In the genomic region with DNA sequence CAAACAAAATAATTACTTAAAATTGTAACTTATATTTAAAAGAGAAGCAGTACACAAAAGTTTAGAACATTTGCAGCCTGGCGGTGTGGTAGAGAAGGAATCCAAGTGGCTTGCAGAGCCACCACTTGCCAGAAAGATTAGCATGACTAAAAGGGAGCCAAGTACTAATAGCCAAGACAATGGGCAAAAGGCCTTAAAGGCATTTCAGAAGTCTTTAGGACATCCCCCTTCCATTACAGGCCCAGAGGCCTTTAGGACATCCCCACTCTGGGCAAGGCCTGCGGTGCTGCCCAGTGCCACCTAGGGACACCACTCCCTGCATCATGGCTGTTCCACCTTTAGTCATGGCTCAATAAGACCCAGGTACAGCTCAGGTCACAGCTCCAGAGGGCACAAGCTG, we compare ENCODE assay signal across 1 cellular context.
TF ChIP-seq lines count a peak whose summit lies in the region.

No MANE protein-coding gene starts in this region.

TF ChIP-seq in H1, 55 proteins besides CTCF, POLR2A, EP300 and RAD21 (continued from another document):
- TF ChIP-seq TCF12 (IDR thresholded peaks at IDR 0.05; ENCODE audit: low read depth, low read length) (no peak), PHF8 (conservative IDR thresholded peaks at IDR 0.05; ENCODE audit: low read depth, low read length) (no peak), RFX5 (IDR thresholded peaks at IDR 0.05; ENCODE audit: borderline replicate concordance, low read depth, low read length) (no peak), EZH2 (IDR thresholded peaks at IDR 0.05; ENCODE audit: low read depth, low read length, severe bottlenecking) (no peak), SUZ12 (IDR thresholded peaks at IDR 0.05; ENCODE audit: low read length) (no peak), BRCA1 (IDR thresholded peaks at IDR 0.05; ENCODE audit: low read depth, low read length) (no peak), BCL11A (IDR thresholded peaks at IDR 0.05; ENCODE audit: low read depth in 2 of 2, low read length in 2 of 2) (no peak), CBX8 (IDR thresholded peaks at IDR 0.05; ENCODE audit: borderline replicate concordance, low read depth, low read length) (no peak), ASH2L (IDR thresholded peaks at IDR 0.05; ENCODE audit: low read length) (no peak), NANOG (IDR thresholded peaks at IDR 0.05; ENCODE audit: insufficient read depth, low read depth, low read length, poor library complexity, severe bottlenecking) (no peak), TAF7 (optimal IDR thresholded peaks at IDR 0.05; ENCODE audit: borderline replicate concordance, low read depth, low read length) (no peak), HDAC2 (IDR thresholded peaks at IDR 0.05; ENCODE audit: borderline replicate concordance in 1 of 2, low read depth in 2 of 2, low read length in 2 of 2) (no peak), MAFK (IDR thresholded peaks at IDR 0.05; ENCODE audit: low read depth, low read length) (no peak), CEBPB (IDR thresholded peaks at IDR 0.05; ENCODE audit: low read depth, low read length) (no peak), TAF1 (IDR thresholded peaks at IDR 0.05; ENCODE audit: low read depth, low read length) (no peak), SRF (IDR thresholded peaks at IDR 0.05; ENCODE audit: low read depth, low read length) (no peak), SIRT6 (IDR thresholded peaks at IDR 0.05; ENCODE audit: low read length) (no peak)
- TF ChIP-seq, protein P1, sequence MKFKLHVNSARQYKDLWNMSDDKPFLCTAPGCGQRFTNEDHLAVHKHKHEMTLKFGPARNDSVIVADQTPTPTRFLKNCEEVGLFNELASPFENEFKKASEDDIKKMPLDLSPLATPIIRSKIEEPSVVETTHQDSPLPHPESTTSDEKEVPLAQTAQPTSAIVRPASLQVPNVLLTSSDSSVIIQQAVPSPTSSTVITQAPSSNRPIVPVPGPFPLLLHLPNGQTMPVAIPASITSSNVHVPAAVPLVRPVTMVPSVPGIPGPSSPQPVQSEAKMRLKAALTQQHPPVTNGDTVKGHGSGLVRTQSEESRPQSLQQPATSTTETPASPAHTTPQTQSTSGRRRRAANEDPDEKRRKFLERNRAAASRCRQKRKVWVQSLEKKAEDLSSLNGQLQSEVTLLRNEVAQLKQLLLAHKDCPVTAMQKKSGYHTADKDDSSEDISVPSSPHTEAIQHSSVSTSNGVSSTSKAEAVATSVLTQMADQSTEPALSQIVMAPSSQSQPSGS (IDR thresholded peaks at IDR 0.05; ENCODE audit: low read length), result no peak
- TF ChIP-seq, protein P2, sequence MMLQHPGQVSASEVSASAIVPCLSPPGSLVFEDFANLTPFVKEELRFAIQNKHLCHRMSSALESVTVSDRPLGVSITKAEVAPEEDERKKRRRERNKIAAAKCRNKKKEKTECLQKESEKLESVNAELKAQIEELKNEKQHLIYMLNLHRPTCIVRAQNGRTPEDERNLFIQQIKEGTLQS (IDR thresholded peaks at IDR 0.05; ENCODE audit: insufficient read depth, low read depth, low read length), result no peak
